ENCODE assay signal across 13 cellular contexts in genomic region chr2:233085839-233086150, GRCh38. TPM values are rescaled to one million over a fixed set of nuclear protein-coding genes. Genes with fewer than 3 reads are reported as not detected.
DNase-seq lines count a peak whose midpoint lies in the region; ATAC-seq, FAIRE-seq and TF ChIP-seq lines count a peak whose summit lies in the region.
"Had no signal": no experiment of that assay in that cellular context is flagged by ENCODE, and none has a peak within 500 bp of the region (broad histone marks: within the 10 kb centered on the region; RNA-seq: fewer than 3 reads in every experiment).

No MANE protein-coding gene starts in this region.

- H3K27me3 ChIP-seq in HepG2 (ENCODE audit: control insufficient read depth in 1 of 2, insufficient read depth in 2 of 2, low read length in 2 of 2) (no peaks in the 10 kb centered on the region), MM.1S (replicated peaks; ENCODE audit: insufficient read depth, low read length) (no peaks in the 10 kb centered on the region)
- H3K27me3 ChIP-seq: left lung had no signal

- TSS peak; percentile 77 for BruUV-seq in HepG2 (replicated peaks; lab: Mats Ljungman, UMichigan)

- H3K9ac ChIP-seq in HepG2 (ENCODE audit: insufficient read depth, low read depth, low read length) (peak overlapping the region; percentile 62), MM.1S (ENCODE audit: low read length) (no peak overlapping the region)

- H3K36me3 ChIP-seq in HepG2 (replicated peaks in 1 of 2; ENCODE audit: control insufficient read depth in 1 of 2, insufficient read depth in 2 of 2, low read length in 2 of 2) (peaks cover 1 to 13% of the 10 kb centered on the region in 2 experiments; a peak in 1 of 5 replicates), MM.1S (replicated peaks; ENCODE audit: insufficient read depth, low read length) (no peaks in the 10 kb centered on the region)
- H3K36me3 ChIP-seq: left lung had no signal

- no peak for TF ChIP-seq POLR2A in HepG2 (IDR thresholded peaks at IDR 0.05; ENCODE audit: insufficient read depth in 1 of 2, low read depth in 2 of 2, low read length in 2 of 2)

- no peak for TF ChIP-seq RAD21 in HepG2 (CRISPR knock-in tag; IDR thresholded peaks at IDR 0.05)

- peaks cover 78% of the 10 kb centered on the region for H3K4me1 Mint-ChIP-seq in activated T-cell treated with anti-CD3 and anti-CD28 coated beads, Interleukin-2, amount 50 U/mL, for 24 hours (ENCODE audit: low read depth)
- H3K4me1 Mint-ChIP-seq in activated CD8-positive, alpha-beta T cell treated with anti-CD3 and anti-CD28 coated beads, Interleukin-2, amount 10 ng/mL, durations not matched to agents 7 days and 5 days (ENCODE audit: low read depth), result peaks cover 71% of the 10 kb centered on the region

- H3K4me2 ChIP-seq in HepG2 (ENCODE audit: low read depth, low read length) (peak overlapping the region; percentile 57), MM.1S (ENCODE audit: low read depth, low read length) (no peak overlapping the region)

- no peak overlapping the region for H2AFZ ChIP-seq in HepG2 (ENCODE audit: low read length)
- no peak overlapping the region for H2AFZ ChIP-seq in MM.1S (ENCODE audit: low read length)

- peaks cover 20% of the 10 kb centered on the region for H3F3A ChIP-seq in MM.1S (ENCODE audit: insufficient read depth, low read length)

- H4K20me1 ChIP-seq in HepG2 (ENCODE audit: insufficient read depth, low read length) (no peaks in the 10 kb centered on the region), MM.1S (ENCODE audit: insufficient read depth, low read length) (no peaks in the 10 kb centered on the region)

- no peak for DNase-seq in activated T-cell treated with anti-CD3 and anti-CD28 coated beads, Interleukin-2, amount 50 U/mL, for 24 hours
- DNase-seq in activated T-cell treated with anti-CD3 and anti-CD28 coated beads for 4 hours (no peak), HepG2 (ENCODE audit: low spot score) (no peak), NCI-H526 (lab: John Stamatoyannopoulos, UW) (no peak), MM.1S (no peak)
- no peak for DNase-seq in activated CD8-positive, alpha-beta T cell treated with anti-CD3 and anti-CD28 coated beads, Interleukin-2, amount 10 ng/mL, durations not matched to agents 7 days and 5 days
- DNase-seq: DMS79 treated with DMSO at 0.1 percent for 48 hours, left lung, NCI-H1436 had no signal

- peaks cover 85% of the 10 kb centered on the region for H3K36me3 Mint-ChIP-seq in activated T-cell treated with anti-CD3 and anti-CD28 coated beads, Interleukin-2, amount 50 U/mL, for 24 hours (ENCODE audit: low read depth)
- peaks cover 87% of the 10 kb centered on the region for H3K36me3 Mint-ChIP-seq in activated CD8-positive, alpha-beta T cell treated with anti-CD3 and anti-CD28 coated beads, Interleukin-2, amount 10 ng/mL, durations not matched to agents 7 days and 5 days (ENCODE audit: low read depth)

- H3K4me3 Mint-ChIP-seq in activated T-cell treated with anti-CD3 and anti-CD28 coated beads, Interleukin-2, amount 50 U/mL, for 24 hours, result no peak overlapping the region
- no peak overlapping the region for H3K4me3 Mint-ChIP-seq in activated CD8-positive, alpha-beta T cell treated with anti-CD3 and anti-CD28 coated beads, Interleukin-2, amount 10 ng/mL, durations not matched to agents 7 days and 5 days

- TF ChIP-seq CTCF in HepG2 (CRISPR knock-in tag; IDR thresholded peaks at IDR 0.05) (no peak), MM.1S (IDR thresholded peaks at IDR 0.05; ENCODE audit: low read length) (no peak)

- 99% methylated on average over 2 of the region's 2 CpGs for WGBS in HepG2 (ENCODE audit: low lambda C conversion rate)

- H3K4me1 ChIP-seq in HepG2 (ENCODE audit: insufficient read depth, low read length) (peaks cover 45% of the 10 kb centered on the region), MM.1S (ENCODE audit: low read length) (peaks cover 33% of the 10 kb centered on the region)

- no peaks in the 10 kb centered on the region for H3K27me3 Mint-ChIP-seq in activated T-cell treated with anti-CD3 and anti-CD28 coated beads, Interleukin-2, amount 50 U/mL, for 24 hours
- no peaks in the 10 kb centered on the region for H3K27me3 Mint-ChIP-seq in activated CD8-positive, alpha-beta T cell treated with anti-CD3 and anti-CD28 coated beads, Interleukin-2, amount 10 ng/mL, durations not matched to agents 7 days and 5 days (ENCODE audit: low read depth)

- no peaks in the 10 kb centered on the region for H3K9me2 ChIP-seq in MM.1S (replicated peaks; ENCODE audit: insufficient read depth, low read length)

- TF ChIP-seq EP300 in HepG2 (IDR thresholded peaks at IDR 0.05; ENCODE audit: low read depth in 2 of 2, low read length in 2 of 2) (no peak), HepG2 (CRISPR knock-in tag; IDR thresholded peaks at IDR 0.05; ENCODE audit: borderline replicate concordance) (no peak)

- H3K27ac ChIP-seq in HepG2 (ENCODE audit: extremely low read length, insufficient read depth, low read length) (peak overlapping the region; percentile 81), temporal lobe (ENCODE audit: low read depth, low read length) (peak overlapping the region; percentile 1), MM.1S (ENCODE audit: low read length) (no peak overlapping the region)

- peak overlapping the region; percentile 87 for H3K27ac Mint-ChIP-seq in activated T-cell treated with anti-CD3 and anti-CD28 coated beads, Interleukin-2, amount 50 U/mL, for 24 hours
- H3K27ac Mint-ChIP-seq in activated CD8-positive, alpha-beta T cell treated with anti-CD3 and anti-CD28 coated beads, Interleukin-2, amount 10 ng/mL, durations not matched to agents 7 days and 5 days, result peak overlapping the region; percentile 88

- CTCF ChIA-PET in activated CD8-positive, alpha-beta T cell treated with anti-CD3 and anti-CD28 coated beads, Interleukin-2, amount 10 ng/mL, durations not matched to agents 7 days and 5 days (lab: Charles Lee), result no interaction called here
- CTCF ChIA-PET in HepG2 (lab: Yijun Ruan, JAX; ENCODE audit: low intra/inter-chr PET ratio, low total read pairs), result interaction anchor here (0.9 kb wide), 1 partner anchor 22 kb away, joined by 4 read pairs; no protein-coding TSS in a partner anchor

- no peaks in the 10 kb centered on the region for H3K9me3 ChIP-seq in HepG2 (ENCODE audit: low read length)
- no peaks in the 10 kb centered on the region for H3K9me3 ChIP-seq in MM.1S (replicated peaks; ENCODE audit: insufficient read depth, low read length)
- H3K9me3 ChIP-seq: left lung had no signal

- intact Hi-C loops in HepG2 (cut with micrococcal nuclease; ENCODE audit: unreplicated experiment), result loop anchor here (1.0 kb wide), 2 partner anchors 18 to 22 kb away; no protein-coding TSS in a partner anchor

- no peaks in the 10 kb centered on the region for H3K79me2 ChIP-seq in HepG2 (ENCODE audit: insufficient read depth, low read length)
- H3K79me2 ChIP-seq in MM.1S (ENCODE audit: low read length), result peaks cover 64% of the 10 kb centered on the region

- H3K9me3 Mint-ChIP-seq in activated T-cell treated with anti-CD3 and anti-CD28 coated beads, Interleukin-2, amount 50 U/mL, for 24 hours, result no peaks in the 10 kb centered on the region
- H3K9me3 Mint-ChIP-seq in activated CD8-positive, alpha-beta T cell treated with anti-CD3 and anti-CD28 coated beads, Interleukin-2, amount 10 ng/mL, durations not matched to agents 7 days and 5 days (ENCODE audit: insufficient read depth), result no peaks in the 10 kb centered on the region

- H3K4me3 ChIP-seq in HepG2 (replicated peaks in 1 of 3; ENCODE audit: insufficient read depth in 1 of 3, low read depth in 2 of 3, low read length in 3 of 3) (0 out of 6 replicates have a peak overlapping the region, but pooled peaks of 1 of the 3 experiments have one; percentile 10), MM.1S (ENCODE audit: low read length) (no peak overlapping the region)
- H3K4me3 ChIP-seq: left lung had no signal

- ATAC-seq in activated CD8-positive, alpha-beta T cell treated with anti-CD3 and anti-CD28 coated beads, Interleukin-2, amount 10 ng/mL, durations not matched to agents 7 days and 5 days, result no peak
- ATAC-seq in HepG2 (no peak; the same call in 2 of the 3 replicates), HG02588 (IDR thresholded peaks at IDR 0.05; ENCODE audit: unreplicated experiment) (no peak)
- ATAC-seq: left lung had no signal

- in situ Hi-C loops in HepG2 (cut with HindIII; ENCODE audit: extremely low pct_ligation_motif_present, low pct_unique_long_range_greater_than_20kb), result no loop called here

- POLR2A ChIA-PET in activated CD8-positive, alpha-beta T cell treated with anti-CD3 and anti-CD28 coated beads, Interleukin-2, amount 10 ng/mL, durations not matched to agents 7 days and 5 days (lab: Charles Lee), result interaction anchor here (0.8 kb wide), 1 partner anchor 25 kb away, joined by 3 read pairs; no protein-coding TSS in a partner anchor
- POLR2A ChIA-PET in HepG2 (lab: Yijun Ruan, JAX), result interaction anchor here (0.6 to 2.5 kb wide), 5 partner anchors 19 to 75 kb away, joined by 3 to 21 read pairs (median 6); partner anchors contain the start of gene INPP5D

- FAIRE-seq in HepG2 (lab: Jason Lieb, UNC), result no peak
- FAIRE-seq: colon had no signal

RNA-seq across cellular contexts. Expression of gene INPP5D, which starts 25.7 kb away (rescaled TPM):
- 100 to 1,000 TPM; 108 to 122 TPM for total RNA-seq in activated CD8-positive, alpha-beta T cell treated with anti-CD3 and anti-CD28 coated beads, Interleukin-2, amount 10 ng/mL, durations not matched to agents 7 days and 5 days
- total RNA-seq in HepG2 (2016; rRNA removed; fragmentation: Illumina TruSeq; extraction: Trizol), result 17.7 and 18.0 TPM in 2 replicates
- 4.6 and 5.5 TPM in 2 replicates for total RNA-seq in HepG2 (2016; cell fraction: cytosol; rRNA removed; fragmentation: Illumina TruSeq; extraction: Trizol; ENCODE audit: low read depth)
- total RNA-seq in HepG2 (2016; cell fraction: insoluble cytoplasmic fraction; rRNA removed; fragmentation: Illumina TruSeq; extraction: Trizol), result 15.5 and 19.4 TPM in 2 replicates
- total RNA-seq in HepG2 (2016; cell fraction: membrane; rRNA removed; fragmentation: Illumina TruSeq; extraction: Trizol), result 12.4 TPM in 2 replicates
- total RNA-seq in HepG2 (2016; cell fraction: nucleus; rRNA removed; fragmentation: Illumina TruSeq; extraction: Trizol), result 15.5 and 17.7 TPM in 2 replicates
- 16.1 and 16.7 TPM in 2 replicates for polyA plus RNA-seq in HepG2 (2011; rRNA removed)
- polyA plus RNA-seq in HepG2 (2011; cell fraction: cytosol; rRNA removed), result 7.7 and 8.6 TPM in 2 replicates
- 55.2 and 72.1 TPM in 2 replicates for polyA plus RNA-seq in HepG2 (2011; cell fraction: nucleus; rRNA removed)
- 36.4 and 42.1 TPM in 2 replicates for polyA plus RNA-seq in HepG2 (2012)
- polyA plus RNA-seq in HepG2 (2016; cell fraction: cytosol; fragmentation: Illumina TruSeq; extraction: Trizol; ENCODE audit: low read depth), result 2.5 and 2.6 TPM in 2 replicates
- polyA plus RNA-seq in HepG2 (2016; cell fraction: insoluble cytoplasmic fraction; fragmentation: Illumina TruSeq; extraction: Trizol; ENCODE audit: low read depth), result 16.3 and 21.7 TPM in 2 replicates
- polyA plus RNA-seq in HepG2 (2016; cell fraction: membrane; fragmentation: Illumina TruSeq; extraction: Trizol; ENCODE audit: low read depth), result 8.3 and 8.6 TPM in 2 replicates
- 28.7 and 30.7 TPM in 2 replicates for polyA plus RNA-seq in HepG2 (2016; cell fraction: nucleus; fragmentation: Illumina TruSeq; extraction: Trizol; ENCODE audit: insufficient read depth, low read depth)
- 0.09 and 29.9 TPM in 2 replicates for polyA minus RNA-seq in HepG2 (2011; rRNA and poly(A)+ RNA removed; ENCODE audit: low replicate concordance)
- polyA minus RNA-seq in HepG2 (2011; cell fraction: cytosol; rRNA and poly(A)+ RNA removed), result 15.4 and 25.3 TPM in 2 replicates
- polyA minus RNA-seq in HepG2 (2011; cell fraction: nucleus; rRNA and poly(A)+ RNA removed), result 36.4 and 40.5 TPM in 2 replicates
- 2.7 TPM for total RNA-seq in temporal lobe

RNA-seq across cellular contexts. Expression of gene NEU2, which starts 53.3 kb away (rescaled TPM):
- not detected for total RNA-seq in activated CD8-positive, alpha-beta T cell treated with anti-CD3 and anti-CD28 coated beads, Interleukin-2, amount 10 ng/mL, durations not matched to agents 7 days and 5 days
- total RNA-seq in HepG2 (2016; rRNA removed; fragmentation: Illumina TruSeq; extraction: Trizol) (not detected in 2 replicates), temporal lobe (not detected)
- total RNA-seq in HepG2 (2016; cell fraction: cytosol; rRNA removed; fragmentation: Illumina TruSeq; extraction: Trizol; ENCODE audit: low read depth), result not detected in 2 replicates
- not detected in 2 replicates for total RNA-seq in HepG2 (2016; cell fraction: insoluble cytoplasmic fraction; rRNA removed; fragmentation: Illumina TruSeq; extraction: Trizol)
- not detected in 2 replicates for total RNA-seq in HepG2 (2016; cell fraction: membrane; rRNA removed; fragmentation: Illumina TruSeq; extraction: Trizol)
- total RNA-seq in HepG2 (2016; cell fraction: nucleus; rRNA removed; fragmentation: Illumina TruSeq; extraction: Trizol), result not detected in 2 replicates
- not detected in 2 replicates for polyA plus RNA-seq in HepG2 (2011; rRNA removed)
- polyA plus RNA-seq in HepG2 (2011; cell fraction: cytosol; rRNA removed), result not detected in 2 replicates
- not detected in 2 replicates for polyA plus RNA-seq in HepG2 (2011; cell fraction: nucleus; rRNA removed)
- not detected in 2 replicates for polyA plus RNA-seq in HepG2 (2012)
- polyA plus RNA-seq in HepG2 (2016; cell fraction: cytosol; fragmentation: Illumina TruSeq; extraction: Trizol; ENCODE audit: low read depth), result not detected in 2 replicates
- polyA plus RNA-seq in HepG2 (2016; cell fraction: insoluble cytoplasmic fraction; fragmentation: Illumina TruSeq; extraction: Trizol; ENCODE audit: low read depth), result not detected in 2 replicates
- polyA plus RNA-seq in HepG2 (2016; cell fraction: membrane; fragmentation: Illumina TruSeq; extraction: Trizol; ENCODE audit: low read depth), result not detected in 2 replicates
- not detected in 2 replicates for polyA plus RNA-seq in HepG2 (2016; cell fraction: nucleus; fragmentation: Illumina TruSeq; extraction: Trizol; ENCODE audit: insufficient read depth, low read depth)
- polyA minus RNA-seq in HepG2 (2011; rRNA and poly(A)+ RNA removed; ENCODE audit: low replicate concordance), result not detected in 2 replicates
- polyA minus RNA-seq in HepG2 (2011; cell fraction: cytosol; rRNA and poly(A)+ RNA removed), result not detected in 2 replicates
- not detected in 2 replicates for polyA minus RNA-seq in HepG2 (2011; cell fraction: nucleus; rRNA and poly(A)+ RNA removed)
- total RNA-seq: left lung; T-helper 1 cell treated with Interleukin-12 subunit alpha and Interleukin-12 subunit beta and Interleukin-4 antibody, amounts not matched to agents 30 ng/mL and 1 ng/mL, for 36 hours had no signal
